In the genomic region with DNA sequence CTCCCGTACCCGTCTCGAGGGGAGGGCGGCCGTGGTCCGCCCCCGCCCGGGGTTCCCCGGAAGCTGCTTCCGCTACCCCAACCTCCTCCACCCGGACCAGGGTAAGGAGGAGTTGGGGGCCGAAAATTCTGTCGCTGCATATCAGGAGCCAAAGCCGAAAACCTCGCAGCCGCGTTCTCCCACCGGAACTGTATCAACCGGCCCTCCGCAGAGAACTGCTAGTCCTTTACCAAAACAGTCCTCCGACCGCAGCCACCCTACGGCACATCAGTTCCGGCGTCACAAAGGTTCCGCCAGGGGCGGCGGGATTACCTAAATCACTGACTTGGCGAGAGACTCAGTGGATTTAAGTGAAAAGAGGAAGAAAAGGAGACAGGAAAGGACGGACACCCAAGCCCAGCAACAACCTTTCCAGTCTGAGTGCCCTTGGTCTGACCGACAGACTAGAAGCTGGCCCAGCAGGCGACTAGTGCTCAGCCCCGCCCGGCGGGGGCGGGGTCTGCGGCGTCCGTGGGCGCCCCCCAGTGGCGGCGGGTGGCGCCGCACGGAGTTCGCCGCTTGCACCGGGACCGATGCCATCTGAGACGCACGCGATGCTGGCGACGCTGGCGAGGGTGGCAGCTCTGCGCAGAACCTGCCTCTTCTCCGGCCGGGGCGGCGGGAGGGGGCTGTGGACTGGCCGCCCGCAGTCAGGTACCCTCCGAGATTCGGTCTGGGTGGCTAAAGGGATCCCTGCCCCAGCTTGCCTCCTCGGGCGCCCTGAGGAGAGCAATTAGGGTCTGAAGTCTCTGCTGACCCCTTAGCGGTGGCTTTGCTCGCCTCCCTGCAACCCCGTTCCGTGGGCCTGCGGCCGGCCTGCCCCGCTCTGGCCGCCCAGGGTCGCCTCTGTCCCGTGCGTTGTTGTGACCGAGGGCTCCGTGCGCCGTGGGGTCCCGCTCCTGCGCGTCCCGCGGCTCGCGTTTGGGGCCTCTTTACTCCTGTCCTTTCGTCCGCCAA, we compare ENCODE assay signal across 7 cellular contexts.
DNase-seq lines count a peak whose midpoint lies in the region; ATAC-seq and TF ChIP-seq lines count a peak whose summit lies in the region.

A gene (minus strand): TSS at position 195 of the 996 bp plus-strand sequence. CDS start 55 bp downstream, at position 140.
A gene (plus strand): TSS at position 578 of the 996 bp plus-strand sequence.

- DNase-seq in NCI-H187 treated with DMSO at 0.1 percent for 48 hours (lab: John Stamatoyannopoulos, UW) = peak; percentile 14
- DNase-seq in T-helper 9 cell = peak; percentile 78
- DNase-seq in astrocyte of the hippocampus (ENCODE audit: low read depth, low spot score) = peak; percentile 96
- peak; percentile 59 to 99 (median 86) for DNase-seq in hypothalamus (lab: John Stamatoyannopoulos, UW)
- DNase-seq in retinal pigment epithelial cell (ENCODE audit: low read depth) = peak; percentile 49

- ATAC-seq in GM18508 (IDR thresholded peaks at IDR 0.05; ENCODE audit: insufficient read depth, unreplicated experiment) = peak; percentile 73
- ATAC-seq in HG02973 (IDR thresholded peaks at IDR 0.05; ENCODE audit: unreplicated experiment) = peak; percentile 85

- peak within 1 kb of the TSS; percentile 95 for H3K4me3 ChIP-seq in retinal pigment epithelial cell (ENCODE audit: low read length)

- TF ChIP-seq CTCF in retinal pigment epithelial cell (conservative IDR thresholded peaks at IDR 0.05; ENCODE audit: low read depth, low read length) = peak; percentile 81

Comparison
In these comparisons a context has a peak if more than half of its experiments do, and no peak if none do; other contexts are left out.
1. Peak in every context shown above with its lines: DNase-seq, ATAC-seq and H3K4me3 ChIP-seq.
2. DNase-seq: peak in every context shown above with its lines; median percentile 96 in astrocyte of the hippocampus; 86 in hypothalamus; 78 in T-helper 9 cell; 49 in retinal pigment epithelial cell; 14 in NCI-H187 treated with DMSO at 0.1 percent for 48 hours.